ENCODE assay signal across 8 cellular contexts in genomic region chr18:12948055-12948804, GRCh38. TPM values are rescaled to one million over a fixed set of nuclear protein-coding genes. Genes with fewer than 3 reads are reported as not detected.
DNase-seq lines count a peak whose midpoint lies in the region; ATAC-seq, FAIRE-seq and TF ChIP-seq lines count a peak whose summit lies in the region.

No MANE protein-coding gene starts in this region.

- DNase-seq in NCI-H1048 (lab: John Stamatoyannopoulos, UW) (peak; percentile 58), SKM-1 treated with dmso at 0.1 percent for 144 hours (lab: John Stamatoyannopoulos, UW; ENCODE audit: unreplicated experiment) (peak; percentile 90), Right ventricle myocardium superior (peak; percentile 97), pancreas (peak; percentile 90 to 96 (median 93)), thyroid gland (peak; percentile 84 to 90)
- peak; percentile 95 for DNase-seq in activated naive CD8-positive, alpha-beta T cell treated with anti-CD3 and anti-CD28 coated beads, Interleukin-2, amount 10 ng/mL, durations not matched to agents 7 days and 5 days

- WGBS in pancreas, 2 donors: 1% methylated on average over 73 to 81 of the region's 81 CpGs
- WGBS in thyroid gland, 2 donors: 2 to 3% methylated on average over 16 to 32 of the region's 81 CpGs

- TF ChIP-seq POLR2A in GM10847 (IDR thresholded peaks at IDR 0.05; ENCODE audit: extremely low read depth, insufficient read length): peak; percentile 55
- peak in 1 of 2 donors; percentile 66 for TF ChIP-seq POLR2A in thyroid gland (IDR thresholded peaks at IDR 0.05)

- peak overlapping the region; percentile 41 to 78 (median 60) for H3K4me3 ChIP-seq in pancreas
- H3K4me3 ChIP-seq in thyroid gland (replicated peaks in 1 of 3): peak overlapping the region; percentile 59 to 83 (median 81)

- no peaks in the 10 kb centered on the region for H3K27me3 ChIP-seq in pancreas
- H3K27me3 ChIP-seq in thyroid gland: no peaks in the 10 kb centered on the region

- intact Hi-C loops in Right ventricle myocardium superior (cut with DNase I): no loop called here
- intact Hi-C loops in pancreas (cut with DNase I): no loop called here
- intact Hi-C loops in thyroid gland (cut with DNase I): loop anchor here (10.0 kb wide), 1 partner anchor 63 kb away; the partner anchor contains the start of gene PTPN2

- H3K27ac ChIP-seq in pancreas (peak overlapping the region; percentile 89 to 94 (median 94)), thyroid gland (peak overlapping the region; percentile 82 to 98 (median 93))

- peak overlapping the region; percentile 98 for H3K4me3 Mint-ChIP-seq in activated naive CD8-positive, alpha-beta T cell treated with anti-CD3 and anti-CD28 coated beads, Interleukin-2, amount 10 ng/mL, durations not matched to agents 7 days and 5 days

- no peak for FAIRE-seq in pancreas (lab: Jason Lieb, UNC)

- no peak for TF ChIP-seq CTCF in pancreas (IDR thresholded peaks at IDR 0.05)
- no peak for TF ChIP-seq CTCF in thyroid gland (IDR thresholded peaks at IDR 0.05)

- no peaks in the 10 kb centered on the region for H3K27me3 Mint-ChIP-seq in activated naive CD8-positive, alpha-beta T cell treated with anti-CD3 and anti-CD28 coated beads, Interleukin-2, amount 10 ng/mL, durations not matched to agents 7 days and 5 days

- H3K9me3 ChIP-seq in pancreas (no peaks in the 10 kb centered on the region), thyroid gland (no peaks in the 10 kb centered on the region)

- H3K36me3 Mint-ChIP-seq in activated naive CD8-positive, alpha-beta T cell treated with anti-CD3 and anti-CD28 coated beads, Interleukin-2, amount 10 ng/mL, durations not matched to agents 7 days and 5 days: peaks cover 26% of the 10 kb centered on the region

- ATAC-seq in HG02588 (IDR thresholded peaks at IDR 0.05; ENCODE audit: unreplicated experiment) (peak; percentile 70), Right ventricle myocardium superior (ENCODE audit: poor library complexity) (peak; percentile 81), pancreas (peak; percentile 63 to 80 (median 72))
- peak; percentile 84 for ATAC-seq in activated naive CD8-positive, alpha-beta T cell treated with anti-CD3 and anti-CD28 coated beads, Interleukin-2, amount 10 ng/mL, durations not matched to agents 7 days and 5 days (ENCODE audit: low read depth)

- H3K4me1 Mint-ChIP-seq in activated naive CD8-positive, alpha-beta T cell treated with anti-CD3 and anti-CD28 coated beads, Interleukin-2, amount 10 ng/mL, durations not matched to agents 7 days and 5 days: peaks cover 36% of the 10 kb centered on the region

- peaks cover 0 to 21% (median 10%) of the 10 kb centered on the region in 3 donors for H3K4me1 ChIP-seq in pancreas
- H3K4me1 ChIP-seq in thyroid gland: peaks cover 12 to 24% of the 10 kb centered on the region in 2 donors

- H3K36me3 ChIP-seq in pancreas (no peaks in the 10 kb centered on the region), thyroid gland (no peaks in the 10 kb centered on the region)

- POLR2A ChIA-PET in activated naive CD8-positive, alpha-beta T cell treated with anti-CD3 and anti-CD28 coated beads, Interleukin-2, amount 10 ng/mL, durations not matched to agents 7 days and 5 days (lab: Charles Lee): interaction anchor here (0.7 to 2.4 kb wide), 14 partner anchors 14 to 974 kb away, joined by 3 to 37 read pairs (median 4); partner anchors contain the start of genes AFG3L2, CEP192, CEP76 and PTPN2

- peak overlapping the region; percentile 98 for H3K27ac Mint-ChIP-seq in activated naive CD8-positive, alpha-beta T cell treated with anti-CD3 and anti-CD28 coated beads, Interleukin-2, amount 10 ng/mL, durations not matched to agents 7 days and 5 days

- H3K9me3 Mint-ChIP-seq in activated naive CD8-positive, alpha-beta T cell treated with anti-CD3 and anti-CD28 coated beads, Interleukin-2, amount 10 ng/mL, durations not matched to agents 7 days and 5 days: no peaks in the 10 kb centered on the region

RNA-seq across cellular contexts. Expression of gene SEH1L, which starts 0.4 kb away (rescaled TPM):
- total RNA-seq in activated naive CD8-positive, alpha-beta T cell treated with anti-CD3 and anti-CD28 coated beads, Interleukin-2, amount 10 ng/mL, durations not matched to agents 7 days and 5 days: 10 to 100 TPM; 38.0 to 43.5 TPM
- total RNA-seq in Right ventricle myocardium superior (17.3 TPM), pancreas (10 to 100 TPM; 16.7 to 23.7 (median 19.7) TPM), thyroid gland (10 to 100 TPM; 26.8 to 48.6 (median 34.9) TPM)
- 10 to 100 TPM in 1 of 2 donors, 1 to 10 TPM in 1; 9.4 to 14.2 TPM for polyA plus RNA-seq in pancreas

RNA-seq across cellular contexts. Expression of gene CEP192, which starts 42.9 kb away (rescaled TPM):
- 10 to 100 TPM; 49.8 to 50.6 TPM for total RNA-seq in activated naive CD8-positive, alpha-beta T cell treated with anti-CD3 and anti-CD28 coated beads, Interleukin-2, amount 10 ng/mL, durations not matched to agents 7 days and 5 days
- total RNA-seq in Right ventricle myocardium superior (22.3 TPM), pancreas (10 to 100 TPM; 10.3 to 20.7 (median 14.0) TPM), thyroid gland (10 to 100 TPM; 23.8 to 36.0 (median 32.2) TPM)
- polyA plus RNA-seq in pancreas: 10 to 100 TPM in 1 of 2 donors, 1 to 10 TPM in 1; 6.7 to 21.7 TPM

Comparison
In these comparisons a context has a peak if more than half of its experiments do, and no peak if none do; other contexts are left out.
1. Peak in every context shown above with its lines: DNase-seq, ATAC-seq, H3K4me3 ChIP-seq and H3K27ac ChIP-seq.